ENCODE assay signal across 22 cellular contexts in the genomic region with DNA sequence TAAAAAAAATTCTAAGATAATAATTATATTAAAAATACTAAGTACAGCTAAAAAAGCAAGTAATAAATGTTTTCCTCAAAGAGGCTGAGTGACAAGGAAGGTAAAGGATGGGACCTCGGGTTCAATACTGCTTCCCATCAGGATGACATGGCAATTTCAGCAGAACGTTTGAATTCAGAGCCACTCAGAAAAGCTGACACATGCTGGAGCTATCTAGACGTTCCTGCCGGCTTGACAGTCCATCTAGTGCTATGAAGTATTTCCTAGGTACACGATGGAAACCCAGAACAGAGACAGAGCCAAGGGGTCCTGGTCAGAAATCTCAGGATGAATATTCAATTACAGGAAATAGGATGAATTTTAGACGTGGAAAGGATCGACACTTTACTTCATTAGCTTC.
A peak's percentile ranks its signal among the peaks of the same experiment; 100 is the strongest.
DNase-seq lines count a peak whose midpoint lies in the region; ATAC-seq, FAIRE-seq and TF ChIP-seq lines count a peak whose summit lies in the region.
"Had no signal": no experiment of that assay in that cellular context is flagged by ENCODE, and none has a peak within 500 bp of the region (broad histone marks: within the 10 kb centered on the region; RNA-seq: fewer than 3 reads in every experiment).

No MANE protein-coding gene starts in this region.

- H3K4me2 ChIP-seq in A549 (no peak overlapping the region), H1 (ENCODE audit: insufficient read depth in 1 of 2, low read depth in 2 of 2, low read length in 2 of 2) (no peak overlapping the region)
- H3K4me2 ChIP-seq: KMS-11 had no signal

- no peak overlapping the region for H2BK15ac ChIP-seq in H1 (ENCODE audit: low read length)

- no peak overlapping the region for H3K18ac ChIP-seq in H1 (ENCODE audit: extremely low read depth, low read length)

- no peaks in the 10 kb centered on the region for H3K9me3 ChIP-seq in A549
- H3K9me3 ChIP-seq in H1 (ENCODE audit: insufficient read depth in 2 of 2, low read depth in 1 of 2, low read length in 1 of 2): no peaks in the 10 kb centered on the region
- H3K9me3 ChIP-seq in A673 (ENCODE audit: low read depth, low read length, poor library complexity, severe bottlenecking): no peaks in the 10 kb centered on the region
- H3K9me3 ChIP-seq: BE2C had no signal

- H3K4me1 ChIP-seq in A549 (no peaks in the 10 kb centered on the region), H1 (replicated peaks in 1 of 4; ENCODE audit: control insufficient read depth in 3 of 4, insufficient read depth in 4 of 4, low read length in 3 of 4) (peaks cover 0 to under 1% (median 0%) of the 10 kb centered on the region in 4 experiments; a peak in 1 of 7 replicates), A673 (ENCODE audit: insufficient read depth, low read length, poor library complexity, severe bottlenecking) (peaks cover 2% of the 10 kb centered on the region)
- H3K4me1 ChIP-seq: BE2C had no signal

- H3K4ac ChIP-seq in H1 (replicated peaks; ENCODE audit: insufficient read length, low read depth, low read length): no peak overlapping the region

- FAIRE-seq in A549 (lab: Jason Lieb, UNC) (no peak), H1 (lab: Jason Lieb, UNC) (no peak)
- FAIRE-seq: GM19239, H54 had no signal

- H2BK5ac ChIP-seq in H1 (ENCODE audit: low read depth, low read length): no peak overlapping the region

- TF ChIP-seq RAD21 in A549 (conservative IDR thresholded peaks at IDR 0.05 in 1 of 2, IDR thresholded peaks at IDR 0.05 in 1 of 2) (no peak), H1 (IDR thresholded peaks at IDR 0.05 in 1 of 2, conservative IDR thresholded peaks at IDR 0.05 in 1 of 2; ENCODE audit: low read depth in 2 of 2, low read length in 2 of 2) (no peak)

- no peak overlapping the region for H3K9ac ChIP-seq in H1 (replicated peaks in 1 of 4; ENCODE audit: extremely low read depth in 1 of 4, low read depth in 3 of 4, low read length in 3 of 4)
- H3K9ac ChIP-seq: KMS-11 had no signal

- no peaks in the 10 kb centered on the region for H4K20me1 ChIP-seq in H1 (replicated peaks in 1 of 2; ENCODE audit: control insufficient read depth in 1 of 2, insufficient read depth in 2 of 2, low read length in 2 of 2)

- peak; percentile 46 for ATAC-seq in Right ventricle myocardium superior (ENCODE audit: poor library complexity)
- no peak for ATAC-seq in Right ventricle myocardium inferior
- no peak for ATAC-seq in A549
- no peak for ATAC-seq in HG03196 (IDR thresholded peaks at IDR 0.05; ENCODE audit: unreplicated experiment)

- CTCF ChIA-PET in A549 (lab: Yijun Ruan, JAX): no interaction called here
- CTCF ChIA-PET in H1 (lab: Charles Lee; ENCODE audit: partially characterized antibody): interaction anchor here (0.7 to 1.4 kb wide), 2 partner anchors 57 to 1115 kb away, joined by 4 to 5 read pairs; no protein-coding TSS in a partner anchor
- CTCF ChIA-PET in A673 (lab: Charles Lee): no interaction called here

- no peak overlapping the region for H3K14ac ChIP-seq in H1 (ENCODE audit: insufficient read length)

- DNase-seq in Right ventricle myocardium superior: no peak
- no peak for DNase-seq in Right ventricle myocardium inferior (ENCODE audit: missing footprints)
- peak in 1 of 2 experiments; percentile 1 for DNase-seq in A549 (ENCODE audit: low read depth in 1 of 2, low spot score in 1 of 2)
- DNase-seq in HT1080 (ENCODE audit: low read depth): peak; percentile 9
- DNase-seq in H1 (ENCODE audit: low read depth in 1 of 2, low spot score in 2 of 2): no peak
- DNase-seq in activated naive CD4-positive, alpha-beta T cell treated with Interleukin-2 at 50 U/mL for 16 hours: no peak
- DNase-seq in A673 (ENCODE audit: low spot score): no peak
- DNase-seq: 8988T; ACHN; BE2C; C1 segment of cervical spinal cord; CD4-positive, CD25-positive, alpha-beta regulatory T cell; CD8-positive, alpha-beta memory T cell; COR-L47; DMS 273 treated with DMSO at 0.1 percent for 48 hours; DMS79; GF-D8; HCEC 1CT had no signal

- TF ChIP-seq EP300 in A549 (IDR thresholded peaks at IDR 0.05) (no peak), H1 (IDR thresholded peaks at IDR 0.05; ENCODE audit: borderline replicate concordance in 1 of 2, low read depth in 2 of 2, low read length in 2 of 2) (no peak)

- H3K79me1 ChIP-seq in H1 (ENCODE audit: low read depth, low read length): no peaks in the 10 kb centered on the region; the same call in 1 of the 2 replicates

- no peaks in the 10 kb centered on the region for H3K79me2 ChIP-seq in H1 (ENCODE audit: control insufficient read depth in 1 of 2, insufficient read depth in 2 of 2, low read length in 2 of 2)

- no peak overlapping the region for H2BK20ac ChIP-seq in H1 (ENCODE audit: low read length)

- H3K4me3 ChIP-seq in A549 (no peak overlapping the region), H1 (ENCODE audit: extremely low read depth in 1 of 4, insufficient read depth in 2 of 4, low read depth in 3 of 4, low read length in 4 of 4) (no peak overlapping the region), A673 (ENCODE audit: low read depth, low read length, poor library complexity, severe bottlenecking) (no peak overlapping the region)

- no peak overlapping the region for H3K23ac ChIP-seq in H1 (ENCODE audit: insufficient read length)

- POLR2A ChIA-PET in A549 (lab: Yijun Ruan, JAX): no interaction called here
- POLR2A ChIA-PET in H1 (lab: Charles Lee; ENCODE audit: partially characterized antibody): no interaction called here
- POLR2A ChIA-PET in A673 (lab: Charles Lee; ENCODE audit: low non-redundant PET): no interaction called here

- H3K27ac ChIP-seq in A549 (no peak overlapping the region), H1 (ENCODE audit: low read depth, low read length) (no peak overlapping the region), A673 (ENCODE audit: low read depth, low read length, poor library complexity, severe bottlenecking) (no peak overlapping the region)
- H3K27ac ChIP-seq: KMS-11 had no signal

- no peak for TF ChIP-seq POLR2A in A549 (IDR thresholded peaks at IDR 0.05; ENCODE audit: low read length)
- TF ChIP-seq POLR2A in H1 (IDR thresholded peaks at IDR 0.05; ENCODE audit: control extremely low read depth in 1 of 2, low read depth in 2 of 2, low read length in 2 of 2): no peak

- no peak overlapping the region for H2BK12ac ChIP-seq in H1 (ENCODE audit: low read depth, low read length)

- intact Hi-C loops in Right ventricle myocardium superior (cut with DNase I) (no loop called here), Right ventricle myocardium inferior (cut with DNase I) (no loop called here), A673 (cut with micrococcal nuclease; ENCODE audit: unreplicated experiment) (no loop called here)

- H3K27me3 ChIP-seq in H1 (replicated peaks in 1 of 4; ENCODE audit: control insufficient read depth in 3 of 4, extremely low read depth in 1 of 4, insufficient read depth in 3 of 4, low read length in 3 of 4) (no peaks in the 10 kb centered on the region), A673 (replicated peaks; ENCODE audit: insufficient read depth, low read depth, low read length, poor library complexity) (no peaks in the 10 kb centered on the region)
- H3K27me3 ChIP-seq: BE2C had no signal

- no peak overlapping the region for H4K5ac ChIP-seq in H1 (ENCODE audit: insufficient read length, low read depth, low read length)

- H2AFZ ChIP-seq in H1 (ENCODE audit: low read length): no peak overlapping the region

- BruUV-seq in A673 (replicated peaks; lab: Mats Ljungman, UMichigan): no TSS peak

- H3K36me3 ChIP-seq in H1 (ENCODE audit: control insufficient read depth in 2 of 4, insufficient read depth in 4 of 4, low read length in 3 of 4): no peaks in the 10 kb centered on the region
- H3K36me3 ChIP-seq in A673 (ENCODE audit: insufficient read depth, low read length, poor library complexity, severe bottlenecking): no peaks in the 10 kb centered on the region
- H3K36me3 ChIP-seq: BE2C had no signal

- 11% methylated on average over 7 of the region's 7 CpGs for WGBS in A549 (ENCODE audit: missing lambda C conversion rate)
- WGBS in H1 (ENCODE audit: extremely low coverage in 1 of 2, insufficient coverage in 1 of 2, insufficient read length in 1 of 2, insufficient replicate concordance in 2 of 2, low coverage in 1 of 2, low lambda C conversion rate in 2 of 2, missing lambda C conversion rate in 1 of 2), 2 experiments: 79% methylated on average over 6 of the region's 7 CpGs; no CpG with 5 or more reads in 1 of the 2 experiments

- TF ChIP-seq CTCF in A549 (IDR thresholded peaks at IDR 0.05) (no peak), H1 (IDR thresholded peaks at IDR 0.05; ENCODE audit: control extremely low read depth in 1 of 3, insufficient read depth in 1 of 3, low read depth in 1 of 3, low read length in 3 of 3) (no peak), A673 (conservative IDR thresholded peaks at IDR 0.05; ENCODE audit: low read depth, low read length) (no peak)

- H2AK5ac ChIP-seq in H1 (ENCODE audit: low read depth, low read length): no peak overlapping the region

- no peak overlapping the region for H4K91ac ChIP-seq in H1 (replicated peaks; ENCODE audit: insufficient read length, low read length)

- H3K23me2 ChIP-seq in H1 (ENCODE audit: low read depth, low read length): no peaks in the 10 kb centered on the region

- no peak overlapping the region for H2BK120ac ChIP-seq in H1 (replicated peaks; ENCODE audit: low read depth, low read length)

- no peak overlapping the region for H4K8ac ChIP-seq in H1 (ENCODE audit: extremely low read depth, insufficient read depth, low read length)

- no peak overlapping the region for H3K56ac ChIP-seq in H1 (replicated peaks; ENCODE audit: insufficient read length, low read depth, low read length)

TF ChIP-seq in A549, 52 proteins besides CTCF, POLR2A, EP300 and RAD21:
- TF ChIP-seq MAFK (IDR thresholded peaks at IDR 0.05; ENCODE audit: partially characterized antibody) (peak; percentile 43), CBX2 (IDR thresholded peaks at IDR 0.05; ENCODE audit: borderline replicate concordance, low read depth) (no peak), NFE2L2 (conservative IDR thresholded peaks at IDR 0.05; ENCODE audit: low read length) (peak; percentile 32; the same call in 1 of the 2 replicates)

TF ChIP-seq in H1, 55 proteins besides CTCF, POLR2A, EP300 and RAD21:
- peak; percentile 58; the same call in 1 of the 2 replicates for TF ChIP-seq BACH1 (IDR thresholded peaks at IDR 0.05; ENCODE audit: low read length)
- TF ChIP-seq, protein P1, sequence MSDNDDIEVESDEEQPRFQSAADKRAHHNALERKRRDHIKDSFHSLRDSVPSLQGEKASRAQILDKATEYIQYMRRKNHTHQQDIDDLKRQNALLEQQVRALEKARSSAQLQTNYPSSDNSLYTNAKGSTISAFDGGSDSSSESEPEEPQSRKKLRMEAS (IDR thresholded peaks at IDR 0.05): no peak
